ENCODE assay signal across 1 cellular context in genomic region chr17:82104797-82105416, GRCh38.
TF ChIP-seq lines count a peak whose summit lies in the region.

No MANE protein-coding gene starts in this region.

TF ChIP-seq in K562, 482 proteins besides CTCF, POLR2A, EP300 and RAD21:
- no peak for TF ChIP-seq FOXA1 (IDR thresholded peaks at IDR 0.05; ENCODE audit: borderline replicate concordance)
- TF ChIP-seq PHTF2 (CRISPR knock-in tag; IDR thresholded peaks at IDR 0.05): no peak
- no peak for TF ChIP-seq TCF3 (CRISPR knock-in tag; IDR thresholded peaks at IDR 0.05)
- TF ChIP-seq MAZ (CRISPR knock-in tag; conservative IDR thresholded peaks at IDR 0.05 in 1 of 2, IDR thresholded peaks at IDR 0.05 in 1 of 2): no peak
- no peak for TF ChIP-seq MTA2 (IDR thresholded peaks at IDR 0.05; ENCODE audit: low read depth)
- no peak for TF ChIP-seq PKNOX1 (IDR thresholded peaks at IDR 0.05)
- no peak for TF ChIP-seq ZNF407 (IDR thresholded peaks at IDR 0.05; ENCODE audit: low read depth)
- TF ChIP-seq ZBTB49 (CRISPR knock-in tag; IDR thresholded peaks at IDR 0.05; ENCODE audit: borderline replicate concordance): no peak
- TF ChIP-seq ZMIZ1 (IDR thresholded peaks at IDR 0.05; ENCODE audit: low read depth in 2 of 2, low read length in 2 of 2): no peak
- TF ChIP-seq WHSC1 (IDR thresholded peaks at IDR 0.05; ENCODE audit: low read length): no peak
- TF ChIP-seq E2F5 (CRISPR knock-in tag; IDR thresholded peaks at IDR 0.05): no peak
- no peak for TF ChIP-seq TEAD1 (CRISPR knock-in tag; IDR thresholded peaks at IDR 0.05)
- no peak for TF ChIP-seq FOXA3 (CRISPR knock-in tag; conservative IDR thresholded peaks at IDR 0.05 in 1 of 2, IDR thresholded peaks at IDR 0.05 in 1 of 2)
- TF ChIP-seq CHCHD3 (CRISPR knock-in tag; IDR thresholded peaks at IDR 0.05): no peak
- TF ChIP-seq MCM3 (IDR thresholded peaks at IDR 0.05): no peak
- TF ChIP-seq PYGO2 (tag; IDR thresholded peaks at IDR 0.05): no peak
- no peak for TF ChIP-seq RNF219 (CRISPR knock-in tag; IDR thresholded peaks at IDR 0.05)
- TF ChIP-seq GTF2B (IDR thresholded peaks at IDR 0.05; ENCODE audit: extremely low read depth, insufficient read length): no peak
TF ChIP-seq in K562: peak in this region for 0.
